In genomic region chr11:46122955-46123354, GRCh38 we compare ENCODE assay signal across 7 cellular contexts. TPM values are rescaled to one million over a fixed set of nuclear protein-coding genes. Genes with fewer than 3 reads are reported as not detected.
A peak's percentile ranks its signal among the peaks of the same experiment; 100 is the strongest.
DNase-seq lines count a peak whose midpoint lies in the region; ATAC-seq, FAIRE-seq and TF ChIP-seq lines count a peak whose summit lies in the region.

No MANE protein-coding gene starts in this region.

- H3K36me3 Mint-ChIP-seq in osteocyte (ENCODE audit: unreplicated experiment), result no peaks in the 10 kb centered on the region

- CTCF ChIA-PET in H1 (lab: Charles Lee; ENCODE audit: partially characterized antibody), result interaction anchor here (1.9 to 3.9 kb wide), 2 partner anchors 11 to 121 kb away, joined by 5 to 13 read pairs; no protein-coding TSS in a partner anchor

- H4K91ac ChIP-seq in H1 (replicated peaks; ENCODE audit: insufficient read length, low read length), result no peak overlapping the region

- peaks cover 0 to 19% of the 10 kb centered on the region in 2 experiments; a peak in 2 of 4 replicates for H3K79me2 ChIP-seq in H1 (ENCODE audit: control insufficient read depth in 1 of 2, insufficient read depth in 2 of 2, low read length in 2 of 2)

- no peak for ATAC-seq in GM19397 (IDR thresholded peaks at IDR 0.05; ENCODE audit: unreplicated experiment)

- H3K27ac ChIP-seq in H1 (ENCODE audit: low read depth, low read length), result no peak overlapping the region

- H2BK120ac ChIP-seq in H1 (replicated peaks; ENCODE audit: low read depth, low read length), result no peak overlapping the region

- no peak for TF ChIP-seq POLR2A in H1 (IDR thresholded peaks at IDR 0.05; ENCODE audit: control extremely low read depth in 1 of 2, low read depth in 2 of 2, low read length in 2 of 2)

- no peak overlapping the region for H3K18ac ChIP-seq in H1 (ENCODE audit: extremely low read depth, low read length)

- H3K4me3 Mint-ChIP-seq in osteocyte (ENCODE audit: unreplicated experiment), result peak overlapping the region; percentile 49

- no peak overlapping the region for H4K5ac ChIP-seq in H1 (ENCODE audit: insufficient read length, low read depth, low read length)

- no peaks in the 10 kb centered on the region for H3K9me3 Mint-ChIP-seq in osteocyte (ENCODE audit: unreplicated experiment)

- H2AFZ ChIP-seq in H1 (ENCODE audit: low read length), result no peak overlapping the region

- H3K27ac Mint-ChIP-seq in osteocyte (ENCODE audit: unreplicated experiment), result no peak overlapping the region

- H3K36me3 ChIP-seq in ES-I3 (ENCODE audit: insufficient read depth, low read length) (no peaks in the 10 kb centered on the region), H1 (ENCODE audit: control insufficient read depth in 2 of 4, insufficient read depth in 4 of 4, low read length in 3 of 4) (no peaks in the 10 kb centered on the region)

- no peak overlapping the region for H3K4ac ChIP-seq in H1 (replicated peaks; ENCODE audit: insufficient read length, low read depth, low read length)

- peak overlapping the region; percentile 64 to 66 for H3K4me2 ChIP-seq in H1 (ENCODE audit: insufficient read depth in 1 of 2, low read depth in 2 of 2, low read length in 2 of 2)

- H3K23me2 ChIP-seq in H1 (ENCODE audit: low read depth, low read length), result peaks cover 9% of the 10 kb centered on the region

- H4K20me1 ChIP-seq in H1 (replicated peaks in 1 of 2; ENCODE audit: control insufficient read depth in 1 of 2, insufficient read depth in 2 of 2, low read length in 2 of 2), result no peaks in the 10 kb centered on the region

- POLR2A ChIA-PET in H1 (lab: Charles Lee; ENCODE audit: partially characterized antibody), result interaction anchor here (0.7 to 2.2 kb wide), 5 partner anchors 11 to 761 kb away, joined by 3 to 6 read pairs (median 4); no protein-coding TSS in a partner anchor

- H3K9me3 ChIP-seq in ES-I3 (ENCODE audit: control insufficient read depth, insufficient read depth, low read length) (no peaks in the 10 kb centered on the region), H1 (ENCODE audit: insufficient read depth in 2 of 2, low read depth in 1 of 2, low read length in 1 of 2) (no peaks in the 10 kb centered on the region)

- DNase-seq in M059J (ENCODE audit: low read depth) (peak; percentile 38), H1 (ENCODE audit: low read depth in 1 of 2, low spot score in 2 of 2) (no peak), osteocyte (ENCODE audit: extremely low spot score, unreplicated experiment) (no peak), medulla oblongata (ENCODE audit: extremely low spot score) (no peak), NCI-H446 treated with DMSO at 0.1 percent for 48 hours (lab: John Stamatoyannopoulos, UW) (no peak)

- TF ChIP-seq RAD21 in H1 (IDR thresholded peaks at IDR 0.05 in 1 of 2, conservative IDR thresholded peaks at IDR 0.05 in 1 of 2; ENCODE audit: low read depth in 2 of 2, low read length in 2 of 2), result no peak

- H3K27me3 Mint-ChIP-seq in osteocyte (ENCODE audit: unreplicated experiment), result no peaks in the 10 kb centered on the region

- H3K4me1 ChIP-seq in ES-I3 (ENCODE audit: insufficient read depth, low read length), result no peaks in the 10 kb centered on the region; the same call in 1 of the 2 replicates
- peaks cover 0 to 3% (median 1%) of the 10 kb centered on the region in 4 experiments; a peak in 4 of 7 replicates for H3K4me1 ChIP-seq in H1 (replicated peaks in 1 of 4; ENCODE audit: control insufficient read depth in 3 of 4, insufficient read depth in 4 of 4, low read length in 3 of 4)

- no peak overlapping the region for H2BK15ac ChIP-seq in H1 (ENCODE audit: low read length)

- H3K4me3 ChIP-seq in H1 (ENCODE audit: extremely low read depth in 1 of 4, insufficient read depth in 2 of 4, low read depth in 3 of 4, low read length in 4 of 4), result peak overlapping the region in 3 of 4 experiments; percentile 57 to 99 (median 92); a peak in 5 of 8 replicates

- no peak overlapping the region for H2BK5ac ChIP-seq in H1 (ENCODE audit: low read depth, low read length)

- FAIRE-seq in H1 (lab: Jason Lieb, UNC), result no peak

- H3K56ac ChIP-seq in H1 (replicated peaks; ENCODE audit: insufficient read length, low read depth, low read length), result no peak overlapping the region

- H2AK5ac ChIP-seq in H1 (ENCODE audit: low read depth, low read length), result no peak overlapping the region

- no peak overlapping the region for H4K8ac ChIP-seq in H1 (ENCODE audit: extremely low read depth, insufficient read depth, low read length)

- WGBS in H1 (ENCODE audit: extremely low coverage in 1 of 2, insufficient coverage in 1 of 2, insufficient read length in 1 of 2, insufficient replicate concordance in 2 of 2, low coverage in 1 of 2, low lambda C conversion rate in 2 of 2, missing lambda C conversion rate in 1 of 2), 2 experiments, result 57% methylated on average over 4 of the region's 4 CpGs; no CpG with 5 or more reads in 1 of the 2 experiments

- no peak overlapping the region for H3K23ac ChIP-seq in H1 (ENCODE audit: insufficient read length)

- H3K14ac ChIP-seq in H1 (ENCODE audit: insufficient read length), result no peak overlapping the region

- no peak overlapping the region for H2BK12ac ChIP-seq in H1 (ENCODE audit: low read depth, low read length)

- peaks cover 22% of the 10 kb centered on the region for H3K4me1 Mint-ChIP-seq in osteocyte (ENCODE audit: unreplicated experiment)

- H3K9ac ChIP-seq in ES-I3 (ENCODE audit: low read depth, low read length), result peak overlapping the region; percentile 94; the same call in 1 of the 2 replicates
- H3K9ac ChIP-seq in H1 (replicated peaks in 1 of 4; ENCODE audit: extremely low read depth in 1 of 4, low read depth in 3 of 4, low read length in 3 of 4), result no peak overlapping the region

- H2BK20ac ChIP-seq in H1 (ENCODE audit: low read length), result no peak overlapping the region

- H3K27me3 ChIP-seq in H1 (replicated peaks in 1 of 4; ENCODE audit: control insufficient read depth in 3 of 4, extremely low read depth in 1 of 4, insufficient read depth in 3 of 4, low read length in 3 of 4), result no peaks in the 10 kb centered on the region

- no peak for TF ChIP-seq CTCF in H1 (IDR thresholded peaks at IDR 0.05; ENCODE audit: control extremely low read depth in 1 of 3, insufficient read depth in 1 of 3, low read depth in 1 of 3, low read length in 3 of 3)
- no peak for TF ChIP-seq CTCF in osteocyte (IDR thresholded peaks at IDR 0.05)

- H3K79me1 ChIP-seq in H1 (ENCODE audit: low read depth, low read length), result no peaks in the 10 kb centered on the region

- TF ChIP-seq EP300 in H1 (IDR thresholded peaks at IDR 0.05; ENCODE audit: borderline replicate concordance in 1 of 2, low read depth in 2 of 2, low read length in 2 of 2), result no peak

TF ChIP-seq in H1, 55 proteins besides CTCF, POLR2A, EP300 and RAD21:
- TF ChIP-seq TBP (IDR thresholded peaks at IDR 0.05; ENCODE audit: low read depth, low read length) (no peak), RNF2 (IDR thresholded peaks at IDR 0.05; ENCODE audit: borderline replicate concordance, low read depth, low read length, missing control alignments, poor library complexity, severe bottlenecking) (no peak), SIN3A (conservative IDR thresholded peaks at IDR 0.05 in 1 of 2, IDR thresholded peaks at IDR 0.05 in 1 of 2; ENCODE audit: low read depth in 1 of 2, low read length in 2 of 2) (no peak), E2F6 (IDR thresholded peaks at IDR 0.05) (no peak), YY1 (IDR thresholded peaks at IDR 0.05; ENCODE audit: low read depth, low read length) (no peak), RXRA (IDR thresholded peaks at IDR 0.05; ENCODE audit: insufficient read depth, low read depth, low read length) (no peak), TCF12 (IDR thresholded peaks at IDR 0.05; ENCODE audit: low read depth, low read length) (no peak), GABPA (IDR thresholded peaks at IDR 0.05; ENCODE audit: borderline replicate concordance, insufficient read depth, low read length) (no peak), SAP30 (IDR thresholded peaks at IDR 0.05; ENCODE audit: insufficient read depth, insufficient replicate concordance, low read length) (no peak), ATF2 (IDR thresholded peaks at IDR 0.05; ENCODE audit: low read length) (no peak)

RNA-seq across cellular contexts. Expression of gene PHF21A, which starts 1.7 kb away (rescaled TPM):
- total RNA-seq in M059J (2014; rRNA removed; shearing (Covaris generic)), result 10.6 and 19.7 TPM in 2 replicates
- total RNA-seq in H1 (2021; fragmentation: NEBNext Ultra II Directional; extraction: Animal tissue kit (Norgen Biotek cat#: 25700)), result 33.2 and 40.3 TPM in 2 replicates
- 16.3 and 17.6 TPM in 2 replicates for polyA plus RNA-seq in H1 (2011; rRNA removed)
- polyA plus RNA-seq in H1 (2011; cell fraction: cytosol; rRNA removed), result 18.9 TPM
- polyA plus RNA-seq in H1 (2011; cell fraction: nucleus; rRNA removed), result 44.4 TPM
- 25.0 to 33.7 TPM (median 30.8 TPM) in 4 replicates for polyA plus RNA-seq in H1 (2012, experiment 1 of 2)
- 5.2 TPM for polyA plus RNA-seq in H1 (2012, experiment 2 of 2)
- 25.7 TPM for polyA plus RNA-seq in H1 (2013, experiment 1 of 2)
- 23.9 TPM for polyA plus RNA-seq in H1 (2013, experiment 2 of 2)
- 18.9 and 24.2 TPM in 2 replicates for polyA minus RNA-seq in H1 (2011; rRNA and poly(A)+ RNA removed)
- polyA minus RNA-seq in H1 (2011; cell fraction: cytosol; rRNA and poly(A)+ RNA removed), result 15.0 TPM
- 32.8 TPM for polyA minus RNA-seq in H1 (2011; cell fraction: nucleus; rRNA and poly(A)+ RNA removed)
- total RNA-seq in osteocyte, result 40.8 and 52.2 TPM in 2 replicates
